ENCODE assay signal across 8 cellular contexts in the genomic region with DNA sequence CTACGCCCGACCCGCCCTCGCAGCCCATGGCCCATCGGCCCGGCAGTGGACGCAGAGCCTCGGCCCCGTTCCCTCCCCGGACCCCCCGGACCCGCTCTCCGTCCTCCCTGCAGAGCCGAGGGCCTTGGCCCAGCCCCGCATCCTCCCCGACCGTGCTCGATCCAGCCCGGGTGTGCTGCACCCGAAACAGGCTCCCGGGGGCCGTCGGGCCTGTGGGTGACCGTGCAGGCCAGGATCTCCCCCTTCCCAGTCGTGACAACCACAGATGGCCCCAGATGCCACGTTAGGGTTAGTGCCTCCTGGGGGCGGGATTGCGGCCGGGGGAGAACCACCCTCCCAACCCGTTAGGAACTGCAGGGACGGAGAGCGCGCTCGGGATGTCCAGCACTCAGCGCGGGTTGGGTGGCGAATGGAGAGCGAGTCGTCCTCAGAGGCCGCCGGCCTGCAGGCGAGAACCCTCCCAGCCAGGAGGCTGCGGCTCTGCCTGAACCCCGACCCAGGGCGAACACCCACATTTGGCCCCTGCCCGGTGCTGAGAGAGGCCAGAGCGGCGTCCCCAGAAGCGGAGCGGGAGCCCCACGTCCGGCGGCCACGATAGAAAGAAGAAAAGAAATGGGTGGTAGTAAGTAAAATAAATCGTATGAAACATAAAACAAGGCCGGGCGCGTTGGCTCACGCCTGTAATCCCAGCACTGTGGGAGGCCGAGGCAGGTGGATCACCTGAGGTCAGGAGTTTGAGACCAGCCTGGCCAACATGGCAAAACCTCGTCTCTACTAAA. TPM values are rescaled to one million over a fixed set of nuclear protein-coding genes. Genes with fewer than 3 reads are reported as not detected.
A peak's percentile ranks its signal among the peaks of the same experiment; 100 is the strongest.
DNase-seq lines count a peak whose midpoint lies in the region; ATAC-seq and TF ChIP-seq lines count a peak whose summit lies in the region.

No MANE protein-coding gene starts in this region.

- intact Hi-C loops in ovary (cut with DNase I), result no loop called here

- H3K27me3 ChIP-seq in BJ (ENCODE audit: control insufficient read depth, insufficient read depth, low read length), result peaks cover 2% of the 10 kb centered on the region; the same call in 1 of the 2 replicates
- no peaks in the 10 kb centered on the region for H3K27me3 ChIP-seq in ovary

- ATAC-seq in GM21515 (IDR thresholded peaks at IDR 0.05; ENCODE audit: unreplicated experiment) (peak; percentile 6), HG03520 (IDR thresholded peaks at IDR 0.05; ENCODE audit: unreplicated experiment) (no peak)

- H3K4me1 ChIP-seq in ovary (ENCODE audit: insufficient read depth), result peaks cover 4% of the 10 kb centered on the region

- H3K36me3 ChIP-seq in BJ (ENCODE audit: control insufficient read depth, insufficient read depth, low read length) (no peaks in the 10 kb centered on the region), ovary (no peaks in the 10 kb centered on the region)

- no peaks in the 10 kb centered on the region for H3K9me3 ChIP-seq in ovary

- H3K4me3 ChIP-seq in BJ (ENCODE audit: low read depth, low read length) (peak overlapping the region; percentile 92), WI38 (ENCODE audit: low read depth, low read length) (peak overlapping the region; percentile 84), ovary (peak overlapping the region; percentile 74)

- TF ChIP-seq EP300 in ovary (IDR thresholded peaks at IDR 0.05), result no peak

- POLR2A ChIA-PET in BJ (lab: Charles Lee) (interaction anchor here (0.6 to 0.7 kb wide), 2 partner anchors 162 to 779 kb away, joined by 3 to 4 read pairs; no protein-coding TSS in a partner anchor), HEK293T (lab: Yijun Ruan, JAX) (interaction anchor here (0.7 to 2.3 kb wide), 12 partner anchors 8 to 116 kb away, joined by 3 to 20 read pairs (median 6); a partner anchor contains a TSS)

- TF ChIP-seq POLR2A in ovary (IDR thresholded peaks at IDR 0.05), result no peak

- 8 to 31% (median 31%) methylated on average over 33 to 61 of the region's 61 CpGs for WGBS in ovary, 3 donors

- CTCF ChIA-PET in BJ (lab: Yijun Ruan, JAX) (interaction anchor here (0.9 to 1.6 kb wide), 2 partner anchors 17 to 21 kb away, joined by 3 to 6 read pairs; no protein-coding TSS in a partner anchor), HEK293T (lab: Yijun Ruan, JAX) (no interaction called here)

- H3K27ac ChIP-seq in ovary, result peak overlapping the region; percentile 18 to 85

- DNase-seq in BJ (ENCODE audit: low read depth), result no peak
- DNase-seq in foreskin melanocyte, result peak; percentile 38
- peak in 1 of 5 donors; percentile 46 for DNase-seq in ovary
- no peak for DNase-seq in HEK293T (ENCODE audit: extremely low spot score)
- DNase-seq in NCI-H2196 treated with DMSO at 0.1 percent for 48 hours (lab: John Stamatoyannopoulos, UW; ENCODE audit: unreplicated experiment), result no peak

- peak; percentile 29 for TF ChIP-seq CTCF in BJ (IDR thresholded peaks at IDR 0.05; ENCODE audit: insufficient read depth, low read depth, low read length)
- TF ChIP-seq CTCF in WI38 (IDR thresholded peaks at IDR 0.05; ENCODE audit: low read depth, low read length), result no peak
- TF ChIP-seq CTCF in ovary (IDR thresholded peaks at IDR 0.05), result no peak

TF ChIP-seq in HEK293T, 16 proteins besides CTCF, POLR2A, EP300 and RAD21:
- TF ChIP-seq FOXK2 (IDR thresholded peaks at IDR 0.05) (no peak), ZNF384 (IDR thresholded peaks at IDR 0.05) (no peak), ARNT (IDR thresholded peaks at IDR 0.05) (no peak), BHLHE40 (IDR thresholded peaks at IDR 0.05; ENCODE audit: borderline replicate concordance) (no peak), LEF1 (IDR thresholded peaks at IDR 0.05; ENCODE audit: borderline replicate concordance) (no peak), L3MBTL2 (conservative IDR thresholded peaks at IDR 0.05) (no peak), HDGF (IDR thresholded peaks at IDR 0.05; ENCODE audit: borderline replicate concordance) (no peak), ELF4 (IDR thresholded peaks at IDR 0.05) (no peak), SUZ12 (IDR thresholded peaks at IDR 0.05) (no peak), FOXA1 (IDR thresholded peaks at IDR 0.05) (no peak), FOXM1 (IDR thresholded peaks at IDR 0.05; ENCODE audit: borderline replicate concordance) (no peak), NFRKB (IDR thresholded peaks at IDR 0.05) (no peak), TARDBP (IDR thresholded peaks at IDR 0.05) (no peak)
- TF ChIP-seq, protein P1, sequence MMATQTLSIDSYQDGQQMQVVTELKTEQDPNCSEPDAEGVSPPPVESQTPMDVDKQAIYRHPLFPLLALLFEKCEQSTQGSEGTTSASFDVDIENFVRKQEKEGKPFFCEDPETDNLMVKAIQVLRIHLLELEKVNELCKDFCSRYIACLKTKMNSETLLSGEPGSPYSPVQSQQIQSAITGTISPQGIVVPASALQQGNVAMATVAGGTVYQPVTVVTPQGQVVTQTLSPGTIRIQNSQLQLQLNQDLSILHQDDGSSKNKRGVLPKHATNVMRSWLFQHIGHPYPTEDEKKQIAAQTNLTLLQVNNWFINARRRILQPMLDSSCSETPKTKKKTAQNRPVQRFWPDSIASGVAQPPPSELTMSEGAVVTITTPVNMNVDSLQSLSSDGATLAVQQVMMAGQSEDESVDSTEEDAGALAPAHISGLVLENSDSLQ (IDR thresholded peaks at IDR 0.05), result no peak

RNA-seq across cellular contexts. Expression of a gene that starts 6.7 kb away (rescaled TPM):
- polyA plus RNA-seq in BJ (2011; rRNA removed) (0.10 TPM in 1 of 2 replicates, not detected in the other), ovary (under 1 TPM in 1 of 2 donors, not detected in 1; 0.42 TPM)
- polyA minus RNA-seq in BJ (2011; rRNA and poly(A)+ RNA removed), result not detected in 2 replicates
- total RNA-seq in ovary, result under 1 TPM in 6 of 7 donors, not detected in 1; 0.11 to 0.90 (median 0.41) TPM

RNA-seq across cellular contexts. Expression of a gene that starts 17.7 kb away (rescaled TPM):
- polyA plus RNA-seq in BJ (2011; rRNA removed), result 4.5 and 6.8 TPM in 2 replicates
- 1.5 and 1.8 TPM in 2 replicates for polyA minus RNA-seq in BJ (2011; rRNA and poly(A)+ RNA removed)
- 10 to 100 TPM; 18.6 to 93.3 (median 27.4) TPM for total RNA-seq in ovary
- polyA plus RNA-seq in ovary, result 10 to 100 TPM in 1 of 2 donors, under 1 TPM in 1; 0.12 to 24.7 TPM

RNA-seq across cellular contexts. Expression of a gene that starts 28.8 kb away (rescaled TPM):
- polyA plus RNA-seq in BJ (2011; rRNA removed) (1.3 and 3.4 TPM in 2 replicates), ovary (10 to 100 TPM in 1 of 2 donors, under 1 TPM in 1; 0.62 to 15.4 TPM)
- 1.0 and 2.2 TPM in 2 replicates for polyA minus RNA-seq in BJ (2011; rRNA and poly(A)+ RNA removed)
- total RNA-seq in ovary, result 10 to 100 TPM in 6 of 7 donors, 1 to 10 TPM in 1; 3.6 to 40.7 (median 23.0) TPM

RNA-seq across cellular contexts. Expression of a gene that starts 42.0 kb away (rescaled TPM):
- 49.1 and 75.2 TPM in 2 replicates for polyA plus RNA-seq in BJ (2011; rRNA removed)
- 30.5 and 34.2 TPM in 2 replicates for polyA minus RNA-seq in BJ (2011; rRNA and poly(A)+ RNA removed)
- 10 to 100 TPM; 45.6 to 78.9 (median 56.1) TPM for total RNA-seq in ovary
- 10 to 100 TPM; 13.2 to 59.7 TPM for polyA plus RNA-seq in ovary

RNA-seq across cellular contexts. Expression of a gene that starts 54.2 kb away (rescaled TPM):
- polyA plus RNA-seq in BJ (2011; rRNA removed), result not detected in 2 replicates
- not detected in 2 replicates for polyA minus RNA-seq in BJ (2011; rRNA and poly(A)+ RNA removed)
- total RNA-seq in ovary, result 1 to 10 TPM in 1 of 7 donors, under 1 TPM in 5, not detected in 1; 0.31 to 1.7 (median 0.56) TPM
- polyA plus RNA-seq in ovary, result under 1 TPM in 1 of 2 donors, not detected in 1; 0.48 TPM
